In the genomic region with DNA sequence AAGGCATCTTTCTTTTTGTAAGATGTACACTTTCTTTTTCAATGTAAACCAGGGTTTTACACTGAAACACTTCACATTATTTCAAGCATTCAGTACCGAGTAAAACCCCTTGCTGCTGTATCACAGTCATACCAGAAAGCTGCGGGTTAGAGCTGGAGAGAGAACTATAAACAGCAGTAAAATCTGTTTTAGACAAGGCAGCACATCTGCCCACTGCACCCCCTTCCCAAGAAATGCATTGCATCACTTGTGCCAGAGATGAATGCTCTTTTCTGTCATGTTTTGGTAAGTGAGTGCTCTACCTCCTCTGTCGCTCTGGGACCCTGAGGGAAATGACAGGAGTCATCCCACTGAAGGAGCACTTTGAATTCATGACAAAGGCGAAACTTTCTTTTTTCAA, we compare ENCODE assay signal across 11 cellular contexts.
A peak's percentile ranks its signal among the peaks of the same experiment; 100 is the strongest.
DNase-seq lines count a peak whose midpoint lies in the region; ATAC-seq and TF ChIP-seq lines count a peak whose summit lies in the region.
"Had no signal": no experiment of that assay in that cellular context is flagged by ENCODE, and none has a peak within 500 bp of the region (broad histone marks: within the 10 kb centered on the region; RNA-seq: fewer than 3 reads in every experiment).

No MANE protein-coding gene starts in this region.

- TF ChIP-seq POLR2A in thyroid gland (IDR thresholded peaks at IDR 0.05): no peak

- H3K36me3 Mint-ChIP-seq in activated naive CD4-positive, alpha-beta T cell treated with anti-CD3 and anti-CD28 coated beads, Interleukin-2, amount 50 U/mL, for 24 hours: peaks cover 18% of the 10 kb centered on the region
- peaks cover 7% of the 10 kb centered on the region for H3K36me3 Mint-ChIP-seq in stimulated activated effector memory CD8-positive, alpha-beta T cell treated with anti-CD3 and anti-CD28 coated beads, Interleukin-12 subunit alpha, Interleukin-12 subunit beta, amount 100 ng/mL, for 72 hours
- H3K36me3 Mint-ChIP-seq: brain had no signal

- H3K27me3 ChIP-seq in thyroid gland: no peaks in the 10 kb centered on the region

- peak; percentile 28 for DNase-seq in NCI-H82 (lab: John Stamatoyannopoulos, UW)
- no peak for DNase-seq in NCI-H82 treated with DMSO at 0.1 percent for 48 hours (lab: John Stamatoyannopoulos, UW; ENCODE audit: unreplicated experiment)
- peak; percentile 30 to 83 for DNase-seq in stimulated activated effector memory CD8-positive, alpha-beta T cell treated with anti-CD3 and anti-CD28 coated beads, Interleukin-12 subunit alpha, Interleukin-12 subunit beta, amount 100 ng/mL, for 72 hours (ENCODE audit: low spot score in 2 of 2)
- no peak for DNase-seq in hepatic stellate cell (ENCODE audit: low spot score)
- no peak for DNase-seq in thyroid gland
- no peak for DNase-seq in NCI-H1417 (lab: John Stamatoyannopoulos, UW)

- no peak overlapping the region for H3K27ac ChIP-seq in thyroid gland
- H3K27ac ChIP-seq: A549, parathyroid adenoma had no signal

- no peaks in the 10 kb centered on the region for H3K9me3 ChIP-seq in thyroid gland
- H3K9me3 ChIP-seq: A549 had no signal

- no peaks in the 10 kb centered on the region for H3K36me3 ChIP-seq in thyroid gland

- no peaks in the 10 kb centered on the region for H3K9me3 Mint-ChIP-seq in activated naive CD4-positive, alpha-beta T cell treated with anti-CD3 and anti-CD28 coated beads, Interleukin-2, amount 50 U/mL, for 24 hours
- no peaks in the 10 kb centered on the region for H3K9me3 Mint-ChIP-seq in stimulated activated effector memory CD8-positive, alpha-beta T cell treated with anti-CD3 and anti-CD28 coated beads, Interleukin-12 subunit alpha, Interleukin-12 subunit beta, amount 100 ng/mL, for 72 hours
- H3K9me3 Mint-ChIP-seq: brain had no signal

- H3K27me3 Mint-ChIP-seq in activated naive CD4-positive, alpha-beta T cell treated with anti-CD3 and anti-CD28 coated beads, Interleukin-2, amount 50 U/mL, for 24 hours: no peaks in the 10 kb centered on the region
- H3K27me3 Mint-ChIP-seq: brain had no signal

- peak overlapping the region; percentile 60 for H3K4me3 Mint-ChIP-seq in activated naive CD4-positive, alpha-beta T cell treated with anti-CD3 and anti-CD28 coated beads, Interleukin-2, amount 50 U/mL, for 24 hours
- peak overlapping the region; percentile 63 for H3K4me3 Mint-ChIP-seq in stimulated activated effector memory CD8-positive, alpha-beta T cell treated with anti-CD3 and anti-CD28 coated beads, Interleukin-12 subunit alpha, Interleukin-12 subunit beta, amount 100 ng/mL, for 72 hours

- 84 to 87% methylated on average over 4 of the region's 4 CpGs for WGBS in thyroid gland, 2 donors

- H3K27ac Mint-ChIP-seq in activated naive CD4-positive, alpha-beta T cell treated with anti-CD3 and anti-CD28 coated beads, Interleukin-2, amount 50 U/mL, for 24 hours: peak overlapping the region; percentile 91
- H3K27ac Mint-ChIP-seq in stimulated activated effector memory CD8-positive, alpha-beta T cell treated with anti-CD3 and anti-CD28 coated beads, Interleukin-12 subunit alpha, Interleukin-12 subunit beta, amount 100 ng/mL, for 72 hours: peak overlapping the region; percentile 91

- intact Hi-C loops in thyroid gland (cut with DNase I): no loop called here

- peak; percentile 90 for ATAC-seq in HG03045 (IDR thresholded peaks at IDR 0.05; ENCODE audit: unreplicated experiment)
- ATAC-seq in stimulated activated effector memory CD8-positive, alpha-beta T cell treated with anti-CD3 and anti-CD28 coated beads, Interleukin-12 subunit alpha, Interleukin-12 subunit beta, amount 100 ng/mL, for 72 hours: peak; percentile 99
- ATAC-seq: A549 had no signal

- no peak for TF ChIP-seq CTCF in thyroid gland (IDR thresholded peaks at IDR 0.05)

- H3K4me3 ChIP-seq in thyroid gland (replicated peaks in 1 of 3): no peak overlapping the region
- H3K4me3 ChIP-seq: A549 had no signal

- H3K4me1 Mint-ChIP-seq in activated naive CD4-positive, alpha-beta T cell treated with anti-CD3 and anti-CD28 coated beads, Interleukin-2, amount 50 U/mL, for 24 hours: peaks cover 25% of the 10 kb centered on the region
- H3K4me1 Mint-ChIP-seq in stimulated activated effector memory CD8-positive, alpha-beta T cell treated with anti-CD3 and anti-CD28 coated beads, Interleukin-12 subunit alpha, Interleukin-12 subunit beta, amount 100 ng/mL, for 72 hours: peaks cover 24% of the 10 kb centered on the region
- H3K4me1 Mint-ChIP-seq: brain had no signal

- H3K4me1 ChIP-seq in thyroid gland: peaks cover 17 to 22% of the 10 kb centered on the region in 2 donors

Comparison
In these comparisons a context has a peak if more than half of its experiments do, and no peak if none do; other contexts are left out.
1. DNase-seq: peak in NCI-H82 (single experiment) and stimulated activated effector memory CD8-positive, alpha-beta T cell treated with anti-CD3 and anti-CD28 coated beads, Interleukin-12 subunit alpha, Interleukin-12 subunit beta, amount 100 ng/mL, for 72 hours (2 of 2); none in NCI-H82 treated with DMSO at 0.1 percent for 48 hours (single experiment), hepatic stellate cell (single experiment), thyroid gland (0 of 2) and NCI-H1417 (0 of 3).